ENCODE assay signal across 20 cellular contexts in genomic region chr9:99431103-99431502, GRCh38.
DNase-seq lines count a peak whose midpoint lies in the region; TF ChIP-seq lines count a peak whose summit lies in the region.
"Had no signal": no experiment of that assay in that cellular context is flagged by ENCODE, and none has a peak within 500 bp of the region (broad histone marks: within the 10 kb centered on the region; RNA-seq: fewer than 3 reads in every experiment).

No MANE protein-coding gene starts in this region.

- intact Hi-C loops in adrenal gland (cut with DNase I) (no loop called here), dorsolateral prefrontal cortex (cut with DNase I) (no loop called here)

- no peak for TF ChIP-seq CTCF in adrenal gland (IDR thresholded peaks at IDR 0.05)
- TF ChIP-seq CTCF in fibroblast of pulmonary artery (IDR thresholded peaks at IDR 0.05; ENCODE audit: low read length, missing control alignments), result no peak
- TF ChIP-seq CTCF in dorsolateral prefrontal cortex (IDR thresholded peaks at IDR 0.05 in 54 of 56, conservative IDR thresholded peaks at IDR 0.05 in 2 of 56; ENCODE audit: low read depth in 1 of 56, partially characterized antibody in 56 of 56), result no peak

- H3K4me3 ChIP-seq in adrenal gland (no peak overlapping the region), fibroblast of pulmonary artery (replicated peaks; ENCODE audit: low read depth, low read length) (no peak overlapping the region), dorsolateral prefrontal cortex (no peak overlapping the region)
- H3K4me3 ChIP-seq: gastroesophageal sphincter, GM12878, neural progenitor cell, Peyer's patch, sigmoid colon, tibial nerve had no signal

- H3K9me3 ChIP-seq in adrenal gland (replicated peaks in 1 of 3), result no peaks in the 10 kb centered on the region
- H3K9me3 ChIP-seq: Peyer's patch, tibial nerve had no signal

- H3K27me3 ChIP-seq in adrenal gland (no peaks in the 10 kb centered on the region), dorsolateral prefrontal cortex (no peaks in the 10 kb centered on the region)
- H3K27me3 ChIP-seq: gastroesophageal sphincter, neural progenitor cell, Peyer's patch, sigmoid colon, tibial nerve had no signal

- DNase-seq in HCEC 1CT (peak; percentile 41), adrenal gland (peak in 4 of 7 donors; percentile 25 to 33 (median 28)), fibroblast of pulmonary artery (ENCODE audit: low read depth) (peak; percentile 71), pons (ENCODE audit: low spot score) (peak; percentile 25), dorsolateral prefrontal cortex (no peak), NCI-H2029 treated with DMSO at 0.1 percent for 48 hours (lab: John Stamatoyannopoulos, UW) (no peak), GF-D8 (lab: John Stamatoyannopoulos, UW) (no peak), NCI-H1436 (lab: John Stamatoyannopoulos, UW) (no peak)
- DNase-seq: activated CD4-positive, alpha-beta memory T cell treated with anti-CD3 and anti-CD28 coated beads, Interleukin-2, amount 10 ng/mL, durations not matched to agents 7 days and 5 days; effector CD4-positive, alpha-beta T cell; MV-4-11; NCI-H69; Peyer's patch; sigmoid colon; stimulated activated CD4-positive, alpha-beta T cell treated with anti-CD3 and anti-CD28 coated beads, Interleukin-4, amount 100 ng/mL, for 1 hour had no signal

- 52 to 68% (median 60%) methylated on average over 1 of the region's 1 CpG for WGBS in adrenal gland, 4 donors

- no peaks in the 10 kb centered on the region for H3K36me3 ChIP-seq in adrenal gland (replicated peaks in 1 of 2)
- H3K36me3 ChIP-seq: gastroesophageal sphincter, neural progenitor cell, Peyer's patch, sigmoid colon, tibial nerve had no signal

- H3K27ac ChIP-seq in adrenal gland (no peak overlapping the region), dorsolateral prefrontal cortex (no peak overlapping the region)
- H3K27ac ChIP-seq: C4-2B, gastroesophageal sphincter, neural progenitor cell, Peyer's patch, sigmoid colon, tibial nerve had no signal

- no peak for TF ChIP-seq POLR2A in adrenal gland (IDR thresholded peaks at IDR 0.05)

- peaks cover 0 to 7% of the 10 kb centered on the region in 2 donors for H3K4me1 ChIP-seq in adrenal gland (replicated peaks in 1 of 2)
- H3K4me1 ChIP-seq: gastroesophageal sphincter, neural progenitor cell, Peyer's patch, sigmoid colon had no signal

Comparison
In these comparisons a context has a peak if more than half of its experiments do, and no peak if none do; other contexts are left out.
1. DNase-seq: peak in HCEC 1CT (single experiment), adrenal gland (4 of 7), fibroblast of pulmonary artery (single experiment) and pons (single experiment); none in dorsolateral prefrontal cortex (0 of 10), NCI-H2029 treated with DMSO at 0.1 percent for 48 hours (single experiment), GF-D8 (single experiment) and NCI-H1436 (single experiment).